ENCODE assay signal across 24 cellular contexts in the genomic region with DNA sequence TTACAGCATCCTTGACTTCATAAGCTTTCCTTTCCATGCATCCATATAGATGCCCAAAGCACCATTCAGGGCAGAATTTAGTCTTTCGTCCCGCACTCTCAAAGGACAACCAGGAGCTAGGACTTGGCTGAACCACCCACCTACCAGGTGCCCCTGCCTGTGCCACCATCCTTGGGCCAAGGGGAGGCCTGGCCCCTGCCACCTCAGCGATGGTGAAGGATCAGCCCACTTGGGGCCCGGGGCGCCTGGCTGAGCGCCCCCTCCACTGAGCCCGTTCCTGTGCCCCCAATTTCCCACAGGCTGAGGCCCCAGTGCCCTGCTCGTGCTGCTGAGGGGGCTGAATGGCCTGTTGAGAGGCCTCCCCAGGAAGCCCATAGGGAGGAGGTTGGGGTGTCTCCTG. TPM values are rescaled to one million over a fixed set of nuclear protein-coding genes. Genes with fewer than 3 reads are reported as not detected.
A peak's percentile ranks its signal among the peaks of the same experiment; 100 is the strongest.
DNase-seq lines count a peak whose midpoint lies in the region; ATAC-seq and TF ChIP-seq lines count a peak whose summit lies in the region.
"Had no signal": no experiment of that assay in that cellular context is flagged by ENCODE, and none has a peak within 500 bp of the region (broad histone marks: within the 10 kb centered on the region; RNA-seq: fewer than 3 reads in every experiment).

No MANE protein-coding gene starts in this region.

- no peaks in the 10 kb centered on the region for H3K4me1 ChIP-seq in right cardiac atrium (ENCODE audit: control insufficient read depth, insufficient read depth, low read length)
- H3K4me1 ChIP-seq: Caco-2 had no signal

- TF ChIP-seq CTCF in WTC11 (IDR thresholded peaks at IDR 0.05): no peak

- no peak overlapping the region for H3K4me3 ChIP-seq in right cardiac atrium (ENCODE audit: low read length)
- H3K4me3 ChIP-seq: K562, MG63, Peyer's patch had no signal

- ATAC-seq in WTC11: no peak
- no peak for ATAC-seq in right cardiac atrium
- ATAC-seq in sciatic nerve: no peak
- ATAC-seq in GM19397 (IDR thresholded peaks at IDR 0.05; ENCODE audit: unreplicated experiment): no peak
- ATAC-seq: K562 had no signal

- POLR2A ChIA-PET in WTC11 (lab: Charles Lee): no interaction called here

- no peaks in the 10 kb centered on the region for H3K36me3 Mint-ChIP-seq in activated naive CD4-positive, alpha-beta T cell treated with anti-CD3 and anti-CD28 coated beads, Interleukin-2, amount 10 ng/mL, durations not matched to agents 7 days and 5 days
- H3K36me3 Mint-ChIP-seq in WTC11: no peaks in the 10 kb centered on the region
- H3K36me3 Mint-ChIP-seq: CD4-positive, alpha-beta memory T cell had no signal

- no peaks in the 10 kb centered on the region for H3K9me3 ChIP-seq in right cardiac atrium (ENCODE audit: control insufficient read depth, low read length)
- H3K9me3 ChIP-seq: Caco-2, MG63 had no signal

- H3K27ac Mint-ChIP-seq in activated naive CD4-positive, alpha-beta T cell treated with anti-CD3 and anti-CD28 coated beads, Interleukin-2, amount 10 ng/mL, durations not matched to agents 7 days and 5 days: no peak overlapping the region
- no peak overlapping the region for H3K27ac Mint-ChIP-seq in WTC11
- H3K27ac Mint-ChIP-seq: CD4-positive, alpha-beta memory T cell had no signal

- H3K4me1 Mint-ChIP-seq in activated naive CD4-positive, alpha-beta T cell treated with anti-CD3 and anti-CD28 coated beads, Interleukin-2, amount 10 ng/mL, durations not matched to agents 7 days and 5 days: peaks cover 7% of the 10 kb centered on the region
- no peaks in the 10 kb centered on the region for H3K4me1 Mint-ChIP-seq in WTC11

- H3K27ac ChIP-seq in right cardiac atrium (ENCODE audit: low read length) (no peak overlapping the region), substantia nigra (ENCODE audit: low read depth, low read length, poor library complexity, severe bottlenecking) (no peak overlapping the region)
- H3K27ac ChIP-seq: Peyer's patch had no signal

- DNase-seq in activated naive CD4-positive, alpha-beta T cell treated with anti-CD3 and anti-CD28 coated beads, Interleukin-2, amount 10 ng/mL, durations not matched to agents 7 days and 5 days: peak; percentile 14
- no peak for DNase-seq in activated naive CD4-positive, alpha-beta T cell treated with Interleukin-2 at 50 U/mL for 16 hours
- DNase-seq in WTC11 (ENCODE audit: low spot score) (peak; percentile 3), right cardiac atrium (peak in 2 of 3 donors; percentile 19 to 48), sciatic nerve (ENCODE audit: low spot score) (peak; percentile 30), C1 segment of cervical spinal cord (lab: John Stamatoyannopoulos, UW) (no peak), substantia nigra (lab: John Stamatoyannopoulos, UW) (no peak)
- DNase-seq: Caco-2; CD4-positive, alpha-beta memory T cell; DMS 273 treated with DMSO at 0.1 percent for 48 hours; DMS79 treated with DMSO at 0.1 percent for 48 hours; H7; MG63; NCI-H1417; NCI-H1694 treated with DMSO at 0.1 percent for 48 hours; NCI-H2081 treated with DMSO at 0.1 percent for 48 hours; NCI-H2171 treated with DMSO at 0.1 percent for 48 hours; NCI-H524 treated with DMSO at 0.1 percent for 48 hours; Peyer's patch had no signal

- H3K27me3 Mint-ChIP-seq in activated naive CD4-positive, alpha-beta T cell treated with anti-CD3 and anti-CD28 coated beads, Interleukin-2, amount 10 ng/mL, durations not matched to agents 7 days and 5 days: peaks cover 39% of the 10 kb centered on the region
- peaks cover 36% of the 10 kb centered on the region for H3K27me3 Mint-ChIP-seq in WTC11 (ENCODE audit: low read depth)
- H3K27me3 Mint-ChIP-seq: CD4-positive, alpha-beta memory T cell had no signal

- no peaks in the 10 kb centered on the region for H3K9me3 Mint-ChIP-seq in activated naive CD4-positive, alpha-beta T cell treated with anti-CD3 and anti-CD28 coated beads, Interleukin-2, amount 10 ng/mL, durations not matched to agents 7 days and 5 days
- no peaks in the 10 kb centered on the region for H3K9me3 Mint-ChIP-seq in WTC11

- 92% methylated on average over 8 of the region's 8 CpGs for WGBS in right cardiac atrium

- intact Hi-C loops in right cardiac atrium (cut with DNase I): no loop called here
- intact Hi-C loops in sciatic nerve (cut with DNase I): no loop called here

- CTCF ChIA-PET in activated naive CD4-positive, alpha-beta T cell treated with anti-CD3 and anti-CD28 coated beads, Interleukin-2, amount 10 ng/mL, durations not matched to agents 7 days and 5 days (lab: Charles Lee): no interaction called here
- CTCF ChIA-PET in WTC11 (lab: Charles Lee): interaction anchor here (1.0 to 1.7 kb wide), 3 partner anchors 10 to 52 kb away, joined by 4 to 5 read pairs (median 4); no protein-coding TSS in a partner anchor

- no peaks in the 10 kb centered on the region for H3K27me3 ChIP-seq in right cardiac atrium (ENCODE audit: control insufficient read depth, insufficient read depth)
- H3K27me3 ChIP-seq: Peyer's patch had no signal

- H3K4me3 Mint-ChIP-seq in activated naive CD4-positive, alpha-beta T cell treated with anti-CD3 and anti-CD28 coated beads, Interleukin-2, amount 10 ng/mL, durations not matched to agents 7 days and 5 days: no peak overlapping the region
- no peak overlapping the region for H3K4me3 Mint-ChIP-seq in WTC11
- H3K4me3 Mint-ChIP-seq: CD4-positive, alpha-beta memory T cell had no signal

TF ChIP-seq in WTC11, 78 proteins besides CTCF, POLR2A, EP300 and RAD21:
- TF ChIP-seq NFYB (CRISPR knock-in tag; conservative IDR thresholded peaks at IDR 0.05; ENCODE audit: low read depth) (no peak), ZNF425 (CRISPR knock-in tag; conservative IDR thresholded peaks at IDR 0.05) (no peak), KAT7 (CRISPR knock-in tag; IDR thresholded peaks at IDR 0.05; ENCODE audit: borderline replicate concordance) (no peak), ZNF396 (CRISPR knock-in tag; IDR thresholded peaks at IDR 0.05; ENCODE audit: borderline replicate concordance) (no peak), E2F1 (CRISPR knock-in tag; IDR thresholded peaks at IDR 0.05) (no peak), ZNF671 (CRISPR knock-in tag; IDR thresholded peaks at IDR 0.05) (no peak), ZNF423 (CRISPR knock-in tag; IDR thresholded peaks at IDR 0.05) (no peak)
- TF ChIP-seq, protein P1, sequence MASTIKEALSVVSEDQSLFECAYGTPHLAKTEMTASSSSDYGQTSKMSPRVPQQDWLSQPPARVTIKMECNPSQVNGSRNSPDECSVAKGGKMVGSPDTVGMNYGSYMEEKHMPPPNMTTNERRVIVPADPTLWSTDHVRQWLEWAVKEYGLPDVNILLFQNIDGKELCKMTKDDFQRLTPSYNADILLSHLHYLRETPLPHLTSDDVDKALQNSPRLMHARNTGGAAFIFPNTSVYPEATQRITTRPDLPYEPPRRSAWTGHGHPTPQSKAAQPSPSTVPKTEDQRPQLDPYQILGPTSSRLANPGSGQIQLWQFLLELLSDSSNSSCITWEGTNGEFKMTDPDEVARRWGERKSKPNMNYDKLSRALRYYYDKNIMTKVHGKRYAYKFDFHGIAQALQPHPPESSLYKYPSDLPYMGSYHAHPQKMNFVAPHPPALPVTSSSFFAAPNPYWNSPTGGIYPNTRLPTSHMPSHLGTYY (CRISPR knock-in tag; IDR thresholded peaks at IDR 0.05): no peak

RNA-seq across cellular contexts. Expression of gene ALPP, which starts 33.3 kb away (rescaled TPM):
- total RNA-seq in WTC11 (2021) (0.14 to 0.20 TPM (median 0.14 TPM) in 3 replicates), right cardiac atrium (not detected), sciatic nerve (not detected)
- not detected for polyA plus RNA-seq in right cardiac atrium
- total RNA-seq: CD4-positive, alpha-beta memory T cell; K562; LHCN-M2; OCI-LY7; Peyer's patch had no signal
- polyA plus RNA-seq: BJ; CD4-positive, alpha-beta memory T cell had no signal

Comparison
In these comparisons a context has a peak if more than half of its experiments do, and no peak if none do; other contexts are left out.
1. DNase-seq: peak in activated naive CD4-positive, alpha-beta T cell treated with anti-CD3 and anti-CD28 coated beads, Interleukin-2, amount 10 ng/mL, durations not matched to agents 7 days and 5 days (single experiment), WTC11 (single experiment), right cardiac atrium (2 of 3) and sciatic nerve (single experiment); none in activated naive CD4-positive, alpha-beta T cell treated with Interleukin-2 at 50 U/mL for 16 hours (single experiment), C1 segment of cervical spinal cord (0 of 14) and substantia nigra (0 of 49).